In the genomic region with DNA sequence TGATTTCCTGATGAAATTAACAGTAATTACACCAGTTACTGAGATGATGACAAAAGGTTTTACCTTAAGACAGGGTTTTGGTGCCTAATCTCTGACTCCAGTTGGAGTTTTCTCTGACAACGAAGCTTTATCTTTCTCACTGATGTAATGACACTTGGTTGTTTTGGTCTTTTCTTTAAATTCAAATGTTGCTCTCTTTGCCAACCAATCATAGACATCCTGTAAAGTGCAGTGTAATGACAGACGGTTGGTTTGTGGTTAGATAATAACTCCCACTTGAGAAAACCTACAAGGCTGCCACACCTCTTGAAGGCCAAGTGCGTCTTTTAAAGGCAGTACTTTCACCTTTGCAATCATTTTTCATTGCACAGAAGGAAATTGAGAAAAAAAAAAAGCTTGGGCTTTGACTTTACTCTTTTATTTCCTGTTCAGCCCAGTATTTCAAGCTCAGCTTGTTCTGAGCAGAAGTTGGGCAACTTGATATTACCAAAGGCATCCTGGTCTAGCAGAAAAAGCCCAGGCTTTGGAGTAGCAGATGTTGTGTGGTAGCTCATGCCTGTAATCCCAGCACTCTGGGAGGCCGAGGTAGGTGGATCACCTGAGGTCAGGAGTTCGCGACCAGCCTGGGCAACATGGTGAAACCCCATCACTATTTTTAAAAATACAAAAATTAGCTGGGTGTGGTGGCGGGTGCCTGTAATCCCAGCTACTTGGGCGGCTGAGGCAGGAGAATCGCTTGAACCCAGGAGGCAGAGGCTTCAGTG, we compare ENCODE assay signal across 8 cellular contexts. TPM values are rescaled to one million over a fixed set of nuclear protein-coding genes. Genes with fewer than 3 reads are reported as not detected.
A peak's percentile ranks its signal among the peaks of the same experiment; 100 is the strongest.
DNase-seq lines count a peak whose midpoint lies in the region; ATAC-seq, FAIRE-seq and TF ChIP-seq lines count a peak whose summit lies in the region.

No MANE protein-coding gene starts in this region.

- no peaks in the 10 kb centered on the region for H3K36me3 ChIP-seq in brain microvascular endothelial cell (replicated peaks)

- peak; percentile 87 for FAIRE-seq in RCC 7860 (lab: Jason Lieb, UNC)

- no peak overlapping the region for H3K4me3 ChIP-seq in brain microvascular endothelial cell (ENCODE audit: low read depth, low read length)

- peaks cover 0 to 12% of the 10 kb centered on the region in 2 donors for H3K36me3 Mint-ChIP-seq in activated naive CD4-positive, alpha-beta T cell treated with anti-CD3 and anti-CD28 coated beads, Interleukin-2, amount 50 U/mL, for 72 hours

- H3K27ac ChIP-seq in brain microvascular endothelial cell, result no peak overlapping the region

- TF ChIP-seq CTCF in brain microvascular endothelial cell (IDR thresholded peaks at IDR 0.05; ENCODE audit: low read depth, low read length, missing control alignments), result no peak

- DNase-seq in activated CD8-positive, alpha-beta memory T cell treated with anti-CD3 and anti-CD28 coated beads for 1 hour (ENCODE audit: extremely low read depth in 1 of 2, low read depth in 1 of 2), result peak; percentile 12 to 17
- DNase-seq in activated CD8-positive, alpha-beta memory T cell treated with anti-CD3 and anti-CD28 coated beads, Interleukin-2, amount 50 U/mL, for 48 hours, result no peak
- DNase-seq in HT1080 (ENCODE audit: low read depth), result peak; percentile 85
- peak; percentile 83 for DNase-seq in RCC 7860 (ENCODE audit: low spot score)
- peak in 1 of 2 donors; percentile 41 for DNase-seq in activated naive CD4-positive, alpha-beta T cell treated with anti-CD3 and anti-CD28 coated beads, Interleukin-2, amount 50 U/mL, for 72 hours (ENCODE audit: low spot score in 2 of 2)
- peak; percentile 40 for DNase-seq in mucosa of gallbladder (ENCODE audit: low spot score)
- DNase-seq in brain microvascular endothelial cell, result no peak
- no peak for DNase-seq in AG08395 (ENCODE audit: low spot score)

- H3K9me3 Mint-ChIP-seq in activated naive CD4-positive, alpha-beta T cell treated with anti-CD3 and anti-CD28 coated beads, Interleukin-2, amount 50 U/mL, for 72 hours, result no peaks in the 10 kb centered on the region

- H3K27me3 ChIP-seq in brain microvascular endothelial cell (replicated peaks), result no peaks in the 10 kb centered on the region

- H3K27ac Mint-ChIP-seq in activated naive CD4-positive, alpha-beta T cell treated with anti-CD3 and anti-CD28 coated beads, Interleukin-2, amount 50 U/mL, for 72 hours, result peak overlapping the region; percentile 90 to 95

- ATAC-seq in activated naive CD4-positive, alpha-beta T cell treated with anti-CD3 and anti-CD28 coated beads, Interleukin-2, amount 50 U/mL, for 72 hours, result peak; percentile 81 to 97

- in situ Hi-C loops in brain microvascular endothelial cell (cut with HindIII; ENCODE audit: low pct_ligation_motif_present, low sequenced_read_pairs), result no loop called here

RNA-seq across cellular contexts. Expression of gene PDIK1L, which starts 14.9 kb away (rescaled TPM):
- 4.0 and 4.5 TPM in 2 replicates for total RNA-seq in HT1080 (2014; rRNA removed; shearing (Covaris generic))
- polyA plus RNA-seq in HT1080 (2015; cell fraction: cytosol; rRNA removed), result 3.7 and 4.9 TPM in 2 replicates
- polyA plus RNA-seq in HT1080 (2015; cell fraction: nucleus; rRNA removed), result 4.6 and 5.1 TPM in 2 replicates
- 10 to 100 TPM; 12.9 to 22.6 TPM for total RNA-seq in activated naive CD4-positive, alpha-beta T cell treated with anti-CD3 and anti-CD28 coated beads, Interleukin-2, amount 50 U/mL, for 72 hours
- 19.0 TPM for total RNA-seq in mucosa of gallbladder

RNA-seq across cellular contexts. Expression of gene FAM110D, which starts 32.4 kb away (rescaled TPM):
- total RNA-seq in HT1080 (2014; rRNA removed; shearing (Covaris generic)), result 0.10 and 0.19 TPM in 2 replicates
- 0.02 TPM in 1 of 2 replicates, not detected in the other for polyA plus RNA-seq in HT1080 (2015; cell fraction: cytosol; rRNA removed)
- polyA plus RNA-seq in HT1080 (2015; cell fraction: nucleus; rRNA removed), result not detected in 2 replicates
- total RNA-seq in activated naive CD4-positive, alpha-beta T cell treated with anti-CD3 and anti-CD28 coated beads, Interleukin-2, amount 50 U/mL, for 72 hours, result not detected
- 2.8 TPM for total RNA-seq in mucosa of gallbladder

RNA-seq across cellular contexts. Expression of gene C1orf232, which starts 42.3 kb away (rescaled TPM):
- total RNA-seq in HT1080 (2014; rRNA removed; shearing (Covaris generic)), result not detected in 2 replicates
- polyA plus RNA-seq in HT1080 (2015; cell fraction: cytosol; rRNA removed), result not detected in 2 replicates
- not detected in 2 replicates for polyA plus RNA-seq in HT1080 (2015; cell fraction: nucleus; rRNA removed)
- total RNA-seq in activated naive CD4-positive, alpha-beta T cell treated with anti-CD3 and anti-CD28 coated beads, Interleukin-2, amount 50 U/mL, for 72 hours, result not detected
- not detected for total RNA-seq in mucosa of gallbladder

RNA-seq across cellular contexts. Expression of gene ZNF593, which starts 43.2 kb away (rescaled TPM):
- 51.1 and 51.9 TPM in 2 replicates for total RNA-seq in HT1080 (2014; rRNA removed; shearing (Covaris generic))
- 34.1 and 44.0 TPM in 2 replicates for polyA plus RNA-seq in HT1080 (2015; cell fraction: cytosol; rRNA removed)
- 11.7 and 15.9 TPM in 2 replicates for polyA plus RNA-seq in HT1080 (2015; cell fraction: nucleus; rRNA removed)
- 10 to 100 TPM; 23.0 to 34.4 TPM for total RNA-seq in activated naive CD4-positive, alpha-beta T cell treated with anti-CD3 and anti-CD28 coated beads, Interleukin-2, amount 50 U/mL, for 72 hours
- total RNA-seq in mucosa of gallbladder, result 28.1 TPM

RNA-seq across cellular contexts. Expression of gene ZNF593OS, which starts 45.1 kb away (rescaled TPM):
- not detected in 2 replicates for total RNA-seq in HT1080 (2014; rRNA removed; shearing (Covaris generic))
- 0.05 TPM in 1 of 2 replicates, not detected in the other for polyA plus RNA-seq in HT1080 (2015; cell fraction: cytosol; rRNA removed)
- not detected in 2 replicates for polyA plus RNA-seq in HT1080 (2015; cell fraction: nucleus; rRNA removed)
- not detected for total RNA-seq in activated naive CD4-positive, alpha-beta T cell treated with anti-CD3 and anti-CD28 coated beads, Interleukin-2, amount 50 U/mL, for 72 hours
- 0.29 TPM for total RNA-seq in mucosa of gallbladder

Comparison
In these comparisons a context has a peak if more than half of its experiments do, and no peak if none do; other contexts are left out.
1. DNase-seq: peak in activated CD8-positive, alpha-beta memory T cell treated with anti-CD3 and anti-CD28 coated beads for 1 hour (2 of 2), HT1080 (single experiment), RCC 7860 (single experiment) and mucosa of gallbladder (single experiment); none in activated CD8-positive, alpha-beta memory T cell treated with anti-CD3 and anti-CD28 coated beads, Interleukin-2, amount 50 U/mL, for 48 hours (single experiment), brain microvascular endothelial cell (single experiment) and AG08395 (single experiment).